In the genomic region with DNA sequence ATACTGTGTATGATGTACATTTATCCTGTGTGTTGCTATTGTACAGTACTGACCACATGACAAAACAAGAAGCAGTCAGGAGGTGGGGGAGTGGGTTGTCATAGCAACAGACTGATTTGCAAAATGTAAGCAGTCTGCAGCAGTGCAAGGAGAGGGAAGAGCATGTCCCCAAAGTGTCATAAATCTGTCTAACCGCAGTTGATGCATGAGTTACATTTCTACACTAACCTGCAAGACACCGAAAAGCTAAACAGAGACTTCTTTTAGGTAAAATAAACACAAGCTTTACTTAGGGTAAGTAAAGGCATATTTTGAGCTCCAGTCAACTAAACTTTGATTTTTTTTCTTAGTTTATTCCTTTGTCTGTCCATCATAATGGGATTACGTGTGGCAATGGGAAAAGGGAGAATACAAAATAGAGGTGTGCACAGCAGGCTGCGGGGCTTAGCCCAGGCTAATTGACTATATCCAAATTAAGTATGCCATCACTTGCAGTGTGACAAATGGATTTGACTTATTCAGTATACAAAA, we compare ENCODE assay signal across 9 cellular contexts.
DNase-seq lines count a peak whose midpoint lies in the region; ATAC-seq and TF ChIP-seq lines count a peak whose summit lies in the region.
"Had no signal": no experiment of that assay in that cellular context is flagged by ENCODE, and none has a peak within 500 bp of the region (broad histone marks: within the 10 kb centered on the region; RNA-seq: fewer than 3 reads in every experiment).

No MANE protein-coding gene starts in this region.

- no peak overlapping the region for H2AFZ ChIP-seq in neuronal stem cell (ENCODE audit: low read length)

- ATAC-seq in HG02678 (IDR thresholded peaks at IDR 0.05; ENCODE audit: unreplicated experiment) (no peak), HG03354 (IDR thresholded peaks at IDR 0.05; ENCODE audit: poor library complexity, severe bottlenecking, unreplicated experiment) (no peak), HG02981 (IDR thresholded peaks at IDR 0.05; ENCODE audit: unreplicated experiment) (no peak)

- no peak for TF ChIP-seq POLR2A in prostate gland (IDR thresholded peaks at IDR 0.05)

- H3K79me1 ChIP-seq in neuronal stem cell (ENCODE audit: low read depth, low read length) = no peaks in the 10 kb centered on the region

- no peak overlapping the region for H4K8ac ChIP-seq in neuronal stem cell (ENCODE audit: low read depth, low read length)

- no peaks in the 10 kb centered on the region for H3K9me3 ChIP-seq in neuronal stem cell (replicated peaks in 1 of 2; ENCODE audit: control insufficient read depth in 2 of 2, insufficient read depth in 1 of 2, low read depth in 1 of 2, low read length in 2 of 2)
- H3K9me3 ChIP-seq in prostate gland = no peaks in the 10 kb centered on the region

- no peak overlapping the region for H2BK15ac ChIP-seq in neuronal stem cell (ENCODE audit: low read length)

- peak overlapping the region; percentile 37 for H3K27ac ChIP-seq in neuronal stem cell (replicated peaks; ENCODE audit: low read length)
- H3K27ac ChIP-seq in prostate gland = no peak overlapping the region

- H3K9ac ChIP-seq in neuronal stem cell (ENCODE audit: low read depth, low read length, poor library complexity) = no peak overlapping the region

- H3K27me3 Mint-ChIP-seq in chondrocyte (ENCODE audit: low read depth) = no peaks in the 10 kb centered on the region

- WGBS in neuronal stem cell (ENCODE audit: extremely low coverage in 2 of 2, insufficient read length in 2 of 2, insufficient replicate concordance in 1 of 2), 2 donors = no CpG with 5 or more reads among the region's 4 CpGs
- WGBS in prostate gland = 55% methylated on average over 4 of the region's 4 CpGs

- intact Hi-C loops in prostate gland (cut with DNase I) = no loop called here

- H3K4me1 ChIP-seq in neuronal stem cell (ENCODE audit: control insufficient read depth in 2 of 2, insufficient read depth in 1 of 2, low read depth in 1 of 2, low read length in 2 of 2) = peaks cover 26 to 32% of the 10 kb centered on the region in 2 donors
- no peaks in the 10 kb centered on the region for H3K4me1 ChIP-seq in prostate gland (replicated peaks)

- H3K14ac ChIP-seq in neuronal stem cell (ENCODE audit: low read length) = no peak overlapping the region

- H3K4me3 Mint-ChIP-seq in chondrocyte (ENCODE audit: unreplicated experiment) = no peak overlapping the region

- H3K4ac ChIP-seq in neuronal stem cell (ENCODE audit: low read length) = no peak overlapping the region

- H3K4me3 ChIP-seq in GM12865 (ENCODE audit: low read depth, low read length) (no peak overlapping the region), neuronal stem cell (ENCODE audit: low read length in 2 of 2) (no peak overlapping the region), prostate gland (no peak overlapping the region)

- H3K27ac Mint-ChIP-seq in chondrocyte (ENCODE audit: unreplicated experiment) = peak overlapping the region; percentile 23

- H3K18ac ChIP-seq in neuronal stem cell (ENCODE audit: low read length) = no peak overlapping the region

- H3K4me1 Mint-ChIP-seq in chondrocyte (ENCODE audit: low read depth) = peaks cover 28% of the 10 kb centered on the region

- H3K27me3 ChIP-seq in neuronal stem cell (ENCODE audit: control insufficient read depth in 3 of 3, insufficient read depth in 3 of 3, low read depth in 1 of 3, low read length in 3 of 3) = no peaks in the 10 kb centered on the region
- H3K27me3 ChIP-seq in prostate gland (replicated peaks; ENCODE audit: insufficient read depth) = no peaks in the 10 kb centered on the region

- H2BK120ac ChIP-seq in neuronal stem cell (ENCODE audit: low read depth, low read length) = no peak overlapping the region

- H3K23ac ChIP-seq in neuronal stem cell (ENCODE audit: low read depth, low read length, poor library complexity) = no peak overlapping the region

- no peak overlapping the region for H2BK5ac ChIP-seq in neuronal stem cell (ENCODE audit: low read length)

- no peak overlapping the region for H2AK5ac ChIP-seq in neuronal stem cell (ENCODE audit: low read depth, low read length)

- no peak overlapping the region for H2BK12ac ChIP-seq in neuronal stem cell (ENCODE audit: low read length)

- DNase-seq in GM12865 (ENCODE audit: low read depth) (peak; percentile 17), NCI-H187 (lab: John Stamatoyannopoulos, UW) (peak; percentile 69 to 87), chondrocyte (ENCODE audit: low spot score) (no peak), neuronal stem cell (ENCODE audit: low spot score) (no peak), prostate gland (ENCODE audit: low spot score) (no peak)
- DNase-seq: activated CD4-positive, CD25-positive, alpha-beta regulatory T cell had no signal

- H3K36me3 Mint-ChIP-seq in chondrocyte (ENCODE audit: low read depth) = peaks cover 3% of the 10 kb centered on the region

- no peak overlapping the region for H4K91ac ChIP-seq in neuronal stem cell (ENCODE audit: low read depth, low read length, poor library complexity)

- peak overlapping the region; percentile 28 for H3K4me2 ChIP-seq in neuronal stem cell (ENCODE audit: insufficient read depth, low read length, poor library complexity, severe bottlenecking)

- H3K36me3 ChIP-seq in neuronal stem cell (replicated peaks in 1 of 2; ENCODE audit: control insufficient read depth in 2 of 2, insufficient read depth in 2 of 2, low read length in 2 of 2) = peaks cover 0 to 40% of the 10 kb centered on the region in 2 donors
- no peaks in the 10 kb centered on the region for H3K36me3 ChIP-seq in prostate gland

- H3K9me3 Mint-ChIP-seq in chondrocyte (ENCODE audit: low read depth) = no peaks in the 10 kb centered on the region

- TF ChIP-seq CTCF in GM12865 (IDR thresholded peaks at IDR 0.05; ENCODE audit: insufficient read depth, low read depth, low read length, missing control alignments) (no peak), chondrocyte (IDR thresholded peaks at IDR 0.05) (no peak), prostate gland (IDR thresholded peaks at IDR 0.05) (no peak)

Comparison
In these comparisons a context has a peak if more than half of its experiments do, and no peak if none do; other contexts are left out.
1. DNase-seq: peak in GM12865 (single experiment) and NCI-H187 (2 of 2); none in chondrocyte (single experiment), neuronal stem cell (single experiment) and prostate gland (single experiment).